Comparison of ENCODE assay signal across 19 cellular contexts in the genomic region with DNA sequence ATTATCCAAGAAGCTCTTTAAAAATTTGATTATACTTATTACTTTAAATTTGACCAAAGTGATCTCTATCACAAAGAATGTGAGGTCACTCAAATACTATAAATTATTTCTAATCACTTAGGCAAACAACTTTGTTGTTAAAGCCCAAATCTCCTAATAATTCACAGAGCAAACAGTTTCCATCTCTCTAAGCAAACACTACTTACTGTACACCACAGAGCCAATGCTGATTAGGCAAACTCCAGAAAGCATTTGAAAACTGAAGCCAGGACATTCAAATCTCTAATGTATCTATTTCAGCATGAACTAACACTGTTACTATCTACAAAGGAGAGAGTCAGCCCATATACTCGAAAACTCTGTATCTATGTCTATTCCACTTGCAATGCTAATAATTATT.
"Had no signal": no experiment of that assay in that cellular context is flagged by ENCODE, and none has a peak within 500 bp of the region (broad histone marks: within the 10 kb centered on the region; RNA-seq: fewer than 3 reads in every experiment).

No MANE protein-coding gene starts in this region.

- DNase-seq: activated CD4-positive, alpha-beta memory T cell treated with anti-CD3 and anti-CD28 coated beads for 36 hours; activated CD4-positive, alpha-beta T cell treated with anti-CD3 and anti-CD28 coated beads, Interleukin-2, amount 10 ng/mL, durations not matched to agents 24 days and 14 days; activated CD8-positive, alpha-beta memory T cell treated with anti-CD3 and anti-CD28 coated beads, Interleukin-2, amount 50 U/mL, for 4 hours; activated gamma-delta T cell; activated naive CD4-positive, alpha-beta T cell treated with anti-CD3 and anti-CD28 coated beads, Interleukin-2, amount 50 U/mL, for 16 hours; activated T-cell treated with anti-CD3 and anti-CD28 coated beads, Interleukin-2, amount 50 U/mL, for 1 hour; amniotic stem cell; brain microvascular endothelial cell; caudate nucleus; head of caudate nucleus; hypothalamus; immature natural killer cell; naive B cell; nephron progenitor cell; stimulated activated CD4-positive, alpha-beta T cell treated with anti-CD3 and anti-CD28 coated beads, Interleukin-12 subunit alpha, Interleukin-12 subunit beta, amount 100 ng/mL, for 4 hours; stimulated activated CD4-positive, alpha-beta T cell treated with anti-CD3 and anti-CD28 coated beads, Interleukin-4, amount 100 ng/mL, for 1 hour; stimulated activated naive CD8-positive, alpha-beta T cell treated with anti-CD3 and anti-CD28 coated beads, Interleukin-15, Interleukin-2, amounts not matched to agents 100 U/mL and 50 U/mL, for 24 hours; trophoblast cell; WERI-Rb-1 had no signal
